Comparison of ENCODE assay signal across 18 cellular contexts in genomic region chr17:17689312-17689711, GRCh38. TPM values are rescaled to one million over a fixed set of nuclear protein-coding genes. Genes with fewer than 3 reads are reported as not detected.
A peak's percentile ranks its signal among the peaks of the same experiment; 100 is the strongest.
DNase-seq lines count a peak whose midpoint lies in the region; ATAC-seq, FAIRE-seq and TF ChIP-seq lines count a peak whose summit lies in the region.
"Had no signal": no experiment of that assay in that cellular context is flagged by ENCODE, and none has a peak within 500 bp of the region (broad histone marks: within the 10 kb centered on the region; RNA-seq: fewer than 3 reads in every experiment).

No MANE protein-coding gene starts in this region.

- TF ChIP-seq CTCF in GM12878 (IDR thresholded peaks at IDR 0.05 in 2 of 3, conservative IDR thresholded peaks at IDR 0.05 in 1 of 3; ENCODE audit: control insufficient read depth in 2 of 3, extremely low read depth in 1 of 3, insufficient read depth in 1 of 3, low read depth in 3 of 3, low read length in 3 of 3): no peak
- no peak for TF ChIP-seq CTCF in neural progenitor cell (IDR thresholded peaks at IDR 0.05)

- H4K20me1 ChIP-seq in BLaER1 treated with 17β-estradiol and CSF1 and Interleukin-3, amounts not matched to agents 10 nM and 100 nM: peaks cover 64 to 93% (median 87%) of the 10 kb centered on the region in 11 experiments; a peak in 21 of 22 replicates
- H4K20me1 ChIP-seq in GM12878 (ENCODE audit: control insufficient read depth, insufficient read depth) (no peaks in the 10 kb centered on the region), neural progenitor cell (ENCODE audit: low read depth) (peaks cover 86% of the 10 kb centered on the region)

- SMC1A ChIA-PET in GM12878 (lab: Charles Lee; ENCODE audit: uncharacterized antibody, unreplicated experiment): interaction anchor here (1.0 to 1.9 kb wide), 5 partner anchors 9 to 62 kb away, joined by 3 to 7 read pairs (median 3); no protein-coding TSS in a partner anchor

- peaks cover 34% of the 10 kb centered on the region for H3F3A ChIP-seq in neural progenitor cell (ENCODE audit: low read depth)

- no peak overlapping the region for H3K4me3 ChIP-seq in BLaER1 treated with 17β-estradiol and CSF1 and Interleukin-3, amounts not matched to agents 10 nM and 100 nM
- H3K4me3 ChIP-seq in GM12878 (0 out of 2 replicates have a peak overlapping the region, but pooled peaks have one; percentile 3), neural progenitor cell (no peak overlapping the region)
- H3K4me3 ChIP-seq: HAP-1, SJSA1 had no signal

- CTCF ChIA-PET in GM12878 (lab: Yijun Ruan, JAX): interaction anchor here (1.2 kb wide), 1 partner anchor 39 kb away, joined by 3 read pairs; no protein-coding TSS in a partner anchor

- no TSS peak for BruUV-seq in GM12878 (replicated peaks; lab: Mats Ljungman, UMichigan)

- H3K27me3 ChIP-seq in BLaER1 treated with 17β-estradiol and CSF1 and Interleukin-3, amounts not matched to agents 10 nM and 100 nM: no peaks in the 10 kb centered on the region
- H3K27me3 ChIP-seq in GM12878 (replicated peaks in 1 of 2; ENCODE audit: control insufficient read depth in 2 of 2, insufficient read depth in 2 of 2, low read length in 1 of 2) (no peaks in the 10 kb centered on the region), neural progenitor cell (peaks cover 37% of the 10 kb centered on the region)
- H3K27me3 ChIP-seq: SJSA1 had no signal

- TF ChIP-seq POLR2A in GM12878 (IDR thresholded peaks at IDR 0.05; ENCODE audit: low read depth, low read length): no peak

- POLR2A ChIA-PET in GM12878 (lab: Charles Lee): interaction anchor here (0.6 to 1.9 kb wide), 3 partner anchors 149 to 349 kb away, joined by 3 to 6 read pairs (median 3); no protein-coding TSS in a partner anchor

- H3K79me2 ChIP-seq in GM12878 (ENCODE audit: control insufficient read depth, insufficient read depth, low read length) (peaks cover 90% of the 10 kb centered on the region), neural progenitor cell (ENCODE audit: low read depth) (peaks cover 80% of the 10 kb centered on the region)

- peaks cover 23 to 43% (median 27%) of the 10 kb centered on the region in 3 donors for H3K4me1 Mint-ChIP-seq in IgD-negative memory B cell
- H3K4me1 Mint-ChIP-seq in neural progenitor cell: peaks cover 79% of the 10 kb centered on the region

- no peak for TF ChIP-seq RAD21 in GM12878 (IDR thresholded peaks at IDR 0.05; ENCODE audit: insufficient read depth, low read depth, low read length)

- 94% methylated on average over 4 of the region's 4 CpGs for WGBS in GM12878 (ENCODE audit: insufficient coverage, insufficient replicate concordance, low lambda C conversion rate, missing lambda C conversion rate)

- H3K27ac Mint-ChIP-seq in IgD-negative memory B cell (peak overlapping the region in 2 of 3 donors; percentile 62 to 63), neural progenitor cell (peak overlapping the region; percentile 58)

- H3K9me3 Mint-ChIP-seq in IgD-negative memory B cell (no peaks in the 10 kb centered on the region), neural progenitor cell (no peaks in the 10 kb centered on the region)
- H3K9me3 Mint-ChIP-seq: CD4-positive, CD25-positive, alpha-beta regulatory T cell had no signal

- no peak overlapping the region for H3K4me3 Mint-ChIP-seq in IgD-negative memory B cell
- no peak overlapping the region for H3K4me3 Mint-ChIP-seq in neural progenitor cell

- RAD21 ChIA-PET in GM12878 (lab: Charles Lee; ENCODE audit: unreplicated experiment): interaction anchor here (0.9 to 2.3 kb wide), 3 partner anchors 10 to 149 kb away, joined by 3 to 14 read pairs (median 6); partner anchors contain the start of gene SREBF1

- H3K4me1 ChIP-seq in BLaER1 treated with 17β-estradiol and CSF1 and Interleukin-3, amounts not matched to agents 10 nM and 100 nM: peaks cover 87 to 100% (median 100%) of the 10 kb centered on the region in 10 experiments
- H3K4me1 ChIP-seq in GM12878 (ENCODE audit: control insufficient read depth, insufficient read depth, low read length) (peaks cover 72% of the 10 kb centered on the region), neural progenitor cell (peaks cover 49% of the 10 kb centered on the region)

- FAIRE-seq in GM12878 (lab: Jason Lieb, UNC): no peak
- FAIRE-seq: HTR-8/SVneo had no signal

- H3K36me3 Mint-ChIP-seq in IgD-negative memory B cell (no peaks in the 10 kb centered on the region), neural progenitor cell (peaks cover 2% of the 10 kb centered on the region)
- H3K36me3 Mint-ChIP-seq: CD4-positive, CD25-positive, alpha-beta regulatory T cell had no signal

- peaks cover 2% of the 10 kb centered on the region for H3K27me3 Mint-ChIP-seq in IgD-negative memory B cell
- peaks cover 8% of the 10 kb centered on the region for H3K27me3 Mint-ChIP-seq in neural progenitor cell (ENCODE audit: insufficient read depth, low read depth)
- H3K27me3 Mint-ChIP-seq: CD4-positive, CD25-positive, alpha-beta regulatory T cell had no signal

- H2AFZ ChIP-seq in GM12878 (ENCODE audit: control insufficient read depth, low read depth, low read length) (no peak overlapping the region), neural progenitor cell (replicated peaks) (no peak overlapping the region)

- in situ Hi-C loops in GM12878 (cut with MboI): no loop called here
- in situ Hi-C loops in KBM-7 (cut with MboI; ENCODE audit: low pct_unique_long_range_greater_than_20kb, low sequenced_read_pairs): no loop called here

- H3K36me3 ChIP-seq in BLaER1 treated with 17β-estradiol and CSF1 and Interleukin-3, amounts not matched to agents 10 nM and 100 nM: peaks cover 0 to 12% (median 4%) of the 10 kb centered on the region in 11 experiments; a peak in 6 of 22 replicates
- H3K36me3 ChIP-seq in GM12878 (ENCODE audit: control insufficient read depth in 2 of 2, insufficient read depth in 2 of 2, low read length in 1 of 2) (peaks cover 0 to 3% of the 10 kb centered on the region in 2 experiments; a peak in 1 of 4 replicates), neural progenitor cell (no peaks in the 10 kb centered on the region)
- H3K36me3 ChIP-seq: HAP-1 had no signal

- H3K9ac ChIP-seq in BLaER1 treated with 17β-estradiol and CSF1 and Interleukin-3, amounts not matched to agents 10 nM and 100 nM: 0 out of 22 replicates have a peak overlapping the region, but pooled peaks of 3 of the 11 experiments have one; percentile 0 to 29 (median 9)
- H3K9ac ChIP-seq in GM12878 (ENCODE audit: control insufficient read depth, insufficient read depth, low read length) (no peak overlapping the region), neural progenitor cell (no peak overlapping the region)

- intact Hi-C loops in GM12878 (cut with micrococcal nuclease; ENCODE audit: unreplicated experiment): no loop called here

- no peaks in the 10 kb centered on the region for H3K9me3 ChIP-seq in BLaER1 treated with 17β-estradiol and CSF1 and Interleukin-3, amounts not matched to agents 10 nM and 100 nM (replicated peaks in 1 of 11)
- H3K9me3 ChIP-seq in GM12878 (replicated peaks; ENCODE audit: control insufficient read depth, insufficient read depth, low read length) (no peaks in the 10 kb centered on the region), neural progenitor cell (ENCODE audit: low read depth) (no peaks in the 10 kb centered on the region)
- H3K9me3 ChIP-seq: Caco-2, HAP-1, SJSA1 had no signal

- no peak for TF ChIP-seq EP300 in GM12878 (IDR thresholded peaks at IDR 0.05; ENCODE audit: borderline replicate concordance in 1 of 2, control insufficient read depth in 1 of 2, low read depth in 2 of 2, low read length in 2 of 2)

- no peak for ATAC-seq in GM12878

- peak overlapping the region in 10 of 11 experiments; percentile 95 to 100 (median 98); a peak in 20 of 22 replicates for H3K4me2 ChIP-seq in BLaER1 treated with 17β-estradiol and CSF1 and Interleukin-3, amounts not matched to agents 10 nM and 100 nM
- H3K4me2 ChIP-seq in GM12878 (ENCODE audit: control insufficient read depth, insufficient read depth) (peak overlapping the region; percentile 58; the same call in 1 of the 2 replicates), neural progenitor cell (no peak overlapping the region)

- 0 out of 22 replicates have a peak overlapping the region, but pooled peaks of 1 of the 11 experiments have one; percentile 20 for H3K27ac ChIP-seq in BLaER1 treated with 17β-estradiol and CSF1 and Interleukin-3, amounts not matched to agents 10 nM and 100 nM
- peak overlapping the region; percentile 77 for H3K27ac ChIP-seq in GM12878 (ENCODE audit: control insufficient read depth, insufficient read depth)
- H3K27ac ChIP-seq in neural progenitor cell: no peak overlapping the region
- H3K27ac ChIP-seq: HL-60 had no signal

- DNase-seq in GM12878 (ENCODE audit: low read depth, low spot score) (no peak), neural progenitor cell (ENCODE audit: low spot score) (no peak), NCI-H1930 (lab: John Stamatoyannopoulos, UW) (no peak), KBM-7 (no peak)
- no peak for DNase-seq in activated CD4-positive, CD25-positive, alpha-beta regulatory T cell treated with anti-CD3 and anti-CD28 coated beads, Interleukin-2, amount 50 U/mL, for 72 hours
- DNase-seq: Caco-2; CD4-positive, CD25-positive, alpha-beta regulatory T cell; NCI-H1417 treated with DMSO at 0.1 percent for 48 hours; NCI-H2029 treated with DMSO at 0.1 percent for 48 hours; NCI-H2171 treated with DMSO at 0.1 percent for 48 hours; NCI-H446 treated with DMSO at 0.1 percent for 48 hours; OCI-M1 had no signal

RNA-seq across cellular contexts. Expression of gene RAI1, which starts 8.1 kb away (rescaled TPM):
- 3.0 TPM for polyA plus RNA-seq in IgD-negative memory B cell
- total RNA-seq in GM12878 (2013; cell fraction: nucleolus; rRNA removed): 66.1 and 73.4 TPM in 2 replicates
- 7.2 and 7.4 TPM in 2 replicates for total RNA-seq in GM12878 (2014; rRNA removed)
- 7.9 and 8.7 TPM in 2 replicates for total RNA-seq in GM12878 (2014; rRNA removed; fragmentation: Illumina TruSeq; extraction: Trizol)
- total RNA-seq in GM12878 (2021): 35.4 and 37.7 TPM in 2 replicates
- polyA plus RNA-seq in GM12878 (2011; ENCODE audit: low read depth): 3.1 TPM
- polyA plus RNA-seq in GM12878 (2011; rRNA removed): 4.0 and 5.4 TPM in 2 replicates
- polyA plus RNA-seq in GM12878 (2011; cell fraction: cytosol; rRNA removed): 5.7 and 7.6 TPM in 2 replicates
- 20.2 and 25.6 TPM in 2 replicates for polyA plus RNA-seq in GM12878 (2011; cell fraction: nucleus; rRNA removed)
- 8.0 and 8.1 TPM in 2 replicates for polyA plus RNA-seq in GM12878 (2012)
- 2.5 and 5.9 TPM in 2 replicates for polyA plus RNA-seq in GM12878 (2014; fragmentation: Illumina TruSeq; extraction: Trizol)
- polyA plus RNA-seq in GM12878 (2014; fragmentation: Nextera tagmentation; extraction: Ambion mirVana): under 1 TPM; 0.66 to 0.74 TPM
- 19.2 and 25.5 TPM in 2 replicates for polyA plus RNA-seq in GM12878 (2014; rRNA removed)
- polyA plus RNA-seq in GM12878 (2016; fragmentation: Nextera tagmentation; extraction: Ambion mirVana): 1 to 10 TPM; 3.1 to 6.0 TPM
- polyA minus RNA-seq in GM12878 (2011; rRNA and poly(A)+ RNA removed): 8.1 and 11.7 TPM in 2 replicates
- polyA minus RNA-seq in GM12878 (2011; cell fraction: cytosol; rRNA and poly(A)+ RNA removed): 8.3 and 9.1 TPM in 2 replicates
- 10.0 and 21.0 TPM in 2 replicates for polyA minus RNA-seq in GM12878 (2011; cell fraction: nucleus; rRNA and poly(A)+ RNA removed)
- 18.0 and 27.4 TPM in 2 replicates for total RNA-seq in neural progenitor cell (ENCODE audit: low replicate concordance)
